In the genomic region with DNA sequence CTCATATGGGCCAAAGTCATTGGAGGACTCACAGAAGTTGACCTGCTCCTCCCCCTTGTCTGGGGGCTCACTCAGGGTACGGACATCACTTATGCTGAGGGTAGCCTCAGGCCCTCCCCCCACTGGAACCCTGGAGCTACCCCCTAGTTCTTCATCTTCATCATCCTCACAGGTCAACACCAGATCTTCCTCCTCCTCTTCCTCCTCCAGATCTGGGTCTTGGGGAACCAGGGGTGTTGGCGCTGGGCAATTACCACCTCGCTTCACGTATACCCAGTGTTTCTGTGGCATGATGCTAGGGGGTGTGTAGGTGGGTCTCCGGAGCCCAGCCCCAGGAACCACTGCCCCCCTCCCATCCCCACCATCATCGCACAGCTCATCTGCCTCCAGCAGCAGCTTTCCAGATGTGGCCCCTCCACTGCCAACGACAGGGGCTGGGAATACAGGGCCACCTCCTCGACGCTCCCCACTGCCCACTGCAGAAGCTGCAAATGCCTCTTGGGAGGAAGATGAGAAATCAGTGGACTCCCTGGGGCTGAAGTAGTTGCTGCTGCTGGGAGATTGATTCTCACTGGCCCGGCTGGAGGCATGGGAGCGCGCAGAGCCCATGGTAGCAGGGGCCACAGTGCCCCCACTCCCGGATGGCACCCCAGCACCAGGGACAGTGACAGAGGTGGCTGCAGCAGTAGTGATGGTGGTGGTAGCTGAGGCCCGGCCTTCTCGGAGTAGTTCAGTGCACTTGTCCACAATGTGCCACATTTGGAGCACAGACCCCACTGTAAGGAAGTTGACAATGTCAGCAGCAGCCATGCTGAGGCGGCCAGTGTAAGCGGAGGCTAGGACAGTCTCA, we compare ENCODE assay signal across 11 cellular contexts. TPM values are rescaled to one million over a fixed set of nuclear protein-coding genes. Genes with fewer than 3 reads are reported as not detected.
DNase-seq lines count a peak whose midpoint lies in the region; ATAC-seq and TF ChIP-seq lines count a peak whose summit lies in the region.
"Had no signal": no experiment of that assay in that cellular context is flagged by ENCODE, and none has a peak within 500 bp of the region (broad histone marks: within the 10 kb centered on the region; RNA-seq: fewer than 3 reads in every experiment).

No MANE protein-coding gene starts in this region.

- 86 to 89% methylated on average over 17 of the region's 17 CpGs for WGBS in heart right ventricle, 2 donors

- POLR2A ChIA-PET in naive thymus-derived CD8-positive, alpha-beta T cell (lab: Charles Lee), result interaction anchor here (0.6 to 5.3 kb wide), 9 partner anchors 9 to 110 kb away, joined by 3 to 141 read pairs (median 4); partner anchors contain the start of genes PFDN6, RPS18, VPS52 and WDR46

- ATAC-seq in heart right ventricle, result no peak
- no peak for ATAC-seq in Right ventricle myocardium inferior
- ATAC-seq in activated naive CD4-positive, alpha-beta T cell treated with anti-CD3 and anti-CD28 coated beads, Interleukin-2, amount 50 U/mL, for 72 hours, result no peak
- ATAC-seq in naive thymus-derived CD8-positive, alpha-beta T cell, result no peak
- ATAC-seq in GM18511 (IDR thresholded peaks at IDR 0.05; ENCODE audit: unreplicated experiment), result no peak

- H3K27ac Mint-ChIP-seq in activated naive CD4-positive, alpha-beta T cell treated with anti-CD3 and anti-CD28 coated beads, Interleukin-2, amount 50 U/mL, for 72 hours, result peak overlapping the region; percentile 84 to 98
- H3K27ac Mint-ChIP-seq in naive thymus-derived CD8-positive, alpha-beta T cell, result peak overlapping the region; percentile 83 to 100 (median 98)
- H3K27ac Mint-ChIP-seq in type B pancreatic cell, result peak overlapping the region; percentile 93

- DNase-seq in heart right ventricle (no peak), Right ventricle myocardium inferior (ENCODE audit: missing footprints) (no peak), type B pancreatic cell (ENCODE audit: extremely low spot score, unreplicated experiment) (no peak), HUDEP-2 (lab: John Stamatoyannopoulos, UW; ENCODE audit: unreplicated experiment in 76 of 76) (no peak), AG08396 (ENCODE audit: low spot score) (no peak)
- DNase-seq in activated naive CD4-positive, alpha-beta T cell treated with anti-CD3 and anti-CD28 coated beads, Interleukin-2, amount 50 U/mL, for 72 hours (ENCODE audit: low spot score in 2 of 2), result no peak
- no peak for DNase-seq in naive thymus-derived CD8-positive, alpha-beta T cell
- DNase-seq: KBM-7, NCI-H2171 treated with DMSO at 0.1 percent for 48 hours had no signal

- no peaks in the 10 kb centered on the region for H3K27me3 ChIP-seq in heart right ventricle

- no peaks in the 10 kb centered on the region for H3K9me3 ChIP-seq in heart right ventricle

- H3K9me3 Mint-ChIP-seq in activated naive CD4-positive, alpha-beta T cell treated with anti-CD3 and anti-CD28 coated beads, Interleukin-2, amount 50 U/mL, for 72 hours, result no peaks in the 10 kb centered on the region
- no peaks in the 10 kb centered on the region for H3K9me3 Mint-ChIP-seq in naive thymus-derived CD8-positive, alpha-beta T cell
- H3K9me3 Mint-ChIP-seq in type B pancreatic cell, result no peaks in the 10 kb centered on the region

- peaks cover 29 to 85% (median 80%) of the 10 kb centered on the region in 4 donors for H3K4me1 Mint-ChIP-seq in naive thymus-derived CD8-positive, alpha-beta T cell
- peaks cover 53% of the 10 kb centered on the region for H3K4me1 Mint-ChIP-seq in type B pancreatic cell (ENCODE audit: unreplicated experiment)

- H3K27ac ChIP-seq in heart right ventricle, result peak overlapping the region in 6 of 10 donors; percentile 42 to 99 (median 98)

- intact Hi-C loops in heart right ventricle (cut with DNase I), result loop anchor here in 5 of 10 donors (2.0 to 10.0 kb wide), 3 partner anchors 17 to 99 kb away; partner anchors contain the start of genes CUTA (in 2 of the 5), PHF1 (in 2 of the 5), RGL2 (in 2 of the 5) and RPS18 (in 1 of the 5)
- intact Hi-C loops in Right ventricle myocardium inferior (cut with DNase I), result loop anchor here (2.0 kb wide), 2 partner anchors 17 to 43 kb away; partner anchors contain the start of genes RGL2 and RPS18

- H3K4me3 Mint-ChIP-seq in naive thymus-derived CD8-positive, alpha-beta T cell, result peak overlapping the region; percentile 70 to 100 (median 98)
- peak overlapping the region; percentile 100 for H3K4me3 Mint-ChIP-seq in type B pancreatic cell

- no peaks in the 10 kb centered on the region for H3K27me3 Mint-ChIP-seq in naive thymus-derived CD8-positive, alpha-beta T cell
- peaks cover 5% of the 10 kb centered on the region for H3K27me3 Mint-ChIP-seq in type B pancreatic cell

- peaks cover 34 to 59% of the 10 kb centered on the region in 2 donors for H3K36me3 Mint-ChIP-seq in activated naive CD4-positive, alpha-beta T cell treated with anti-CD3 and anti-CD28 coated beads, Interleukin-2, amount 50 U/mL, for 72 hours
- peaks cover 0 to 42% (median 18%) of the 10 kb centered on the region in 3 donors for H3K36me3 Mint-ChIP-seq in naive thymus-derived CD8-positive, alpha-beta T cell
- peaks cover 9% of the 10 kb centered on the region for H3K36me3 Mint-ChIP-seq in type B pancreatic cell

- no peak overlapping the region for H3K4me3 ChIP-seq in heart right ventricle
- H3K4me3 ChIP-seq: lung had no signal

- TF ChIP-seq CTCF in heart right ventricle (IDR thresholded peaks at IDR 0.05), result no peak
- no peak for TF ChIP-seq CTCF in type B pancreatic cell (conservative IDR thresholded peaks at IDR 0.05)

- H3K4me1 ChIP-seq in heart right ventricle, result peaks cover 13 to 75% (median 66%) of the 10 kb centered on the region in 9 donors

- H3K36me3 ChIP-seq in heart right ventricle, result peaks cover 0 to 46% (median 19%) of the 10 kb centered on the region in 9 donors

RNA-seq across cellular contexts. Expression of gene ZBTB22, which starts 1.6 kb away (rescaled TPM):
- 10 to 100 TPM; 11.7 to 19.8 (median 14.3) TPM for total RNA-seq in heart right ventricle
- polyA plus RNA-seq in heart right ventricle, result 10 to 100 TPM in 1 of 2 donors, 1 to 10 TPM in 1; 4.7 to 10.6 TPM
- total RNA-seq in Right ventricle myocardium inferior, result 10.8 TPM
- total RNA-seq in activated naive CD4-positive, alpha-beta T cell treated with anti-CD3 and anti-CD28 coated beads, Interleukin-2, amount 50 U/mL, for 72 hours, result 10 to 100 TPM; 12.2 to 18.2 TPM
- total RNA-seq in naive thymus-derived CD8-positive, alpha-beta T cell, result 10 to 100 TPM; 29.7 to 33.6 TPM
- 10 to 100 TPM; 10.4 to 13.4 (median 10.7) TPM for polyA plus RNA-seq in naive thymus-derived CD8-positive, alpha-beta T cell
- 21.1 and 22.2 TPM in 2 replicates for total RNA-seq in type B pancreatic cell (ENCODE audit: low replicate concordance)

RNA-seq across cellular contexts. Expression of gene TAPBP, which starts 2.1 kb away (rescaled TPM):
- total RNA-seq in heart right ventricle (100 to 1,000 TPM in 2 of 10 donors, 10 to 100 TPM in 8; 71.9 to 242 (median 86.7) TPM), Right ventricle myocardium inferior (82.3 TPM), type B pancreatic cell (ENCODE audit: low replicate concordance) (71.4 and 93.5 TPM in 2 replicates)
- polyA plus RNA-seq in heart right ventricle, result 10 to 100 TPM; 20.6 to 49.7 TPM
- 100 to 1,000 TPM; 143 to 216 TPM for total RNA-seq in activated naive CD4-positive, alpha-beta T cell treated with anti-CD3 and anti-CD28 coated beads, Interleukin-2, amount 50 U/mL, for 72 hours
- 100 to 1,000 TPM; 212 to 215 TPM for total RNA-seq in naive thymus-derived CD8-positive, alpha-beta T cell
- polyA plus RNA-seq in naive thymus-derived CD8-positive, alpha-beta T cell, result 100 to 1,000 TPM; 259 to 372 (median 327) TPM

RNA-seq across cellular contexts. Expression of gene DAXX, which starts 6.8 kb away (rescaled TPM):
- 10 to 100 TPM; 10.3 to 24.0 (median 15.9) TPM for total RNA-seq in heart right ventricle
- polyA plus RNA-seq in heart right ventricle, result 10 to 100 TPM; 15.7 to 24.8 TPM
- 22.4 TPM for total RNA-seq in Right ventricle myocardium inferior
- total RNA-seq in activated naive CD4-positive, alpha-beta T cell treated with anti-CD3 and anti-CD28 coated beads, Interleukin-2, amount 50 U/mL, for 72 hours, result 10 to 100 TPM; 68.4 to 72.8 TPM
- 10 to 100 TPM; 88.0 to 88.1 TPM for total RNA-seq in naive thymus-derived CD8-positive, alpha-beta T cell
- 100 to 1,000 TPM in 1 of 3 donors, 10 to 100 TPM in 2; 77.5 to 132 (median 86.5) TPM for polyA plus RNA-seq in naive thymus-derived CD8-positive, alpha-beta T cell
- total RNA-seq in type B pancreatic cell (ENCODE audit: low replicate concordance), result 43.6 and 47.0 TPM in 2 replicates

RNA-seq across cellular contexts. Expression of gene RGL2, which starts 17.2 kb away (rescaled TPM):
- total RNA-seq in heart right ventricle (10 to 100 TPM; 40.7 to 79.8 (median 50.4) TPM), Right ventricle myocardium inferior (64.5 TPM), type B pancreatic cell (ENCODE audit: low replicate concordance) (128 and 176 TPM in 2 replicates)
- polyA plus RNA-seq in heart right ventricle, result 10 to 100 TPM; 51.8 to 68.4 TPM
- 100 to 1,000 TPM in 1 of 2 donors, 10 to 100 TPM in 1; 24.5 to 136 TPM for total RNA-seq in activated naive CD4-positive, alpha-beta T cell treated with anti-CD3 and anti-CD28 coated beads, Interleukin-2, amount 50 U/mL, for 72 hours
- 10 to 100 TPM; 60.3 to 66.4 TPM for total RNA-seq in naive thymus-derived CD8-positive, alpha-beta T cell
- polyA plus RNA-seq in naive thymus-derived CD8-positive, alpha-beta T cell, result 1 to 10 TPM; 5.3 to 9.9 (median 7.0) TPM

RNA-seq across cellular contexts. Expression of gene PFDN6, which starts 26.6 kb away (rescaled TPM):
- total RNA-seq in heart right ventricle (10 to 100 TPM; 31.7 to 58.3 (median 40.2) TPM), Right ventricle myocardium inferior (57.8 TPM), type B pancreatic cell (ENCODE audit: low replicate concordance) (52.9 and 54.5 TPM in 2 replicates)
- polyA plus RNA-seq in heart right ventricle, result 100 to 1,000 TPM; 248 to 448 TPM
- total RNA-seq in activated naive CD4-positive, alpha-beta T cell treated with anti-CD3 and anti-CD28 coated beads, Interleukin-2, amount 50 U/mL, for 72 hours, result 100 to 1,000 TPM in 1 of 2 donors, 10 to 100 TPM in 1; 92.9 to 103 TPM
- total RNA-seq in naive thymus-derived CD8-positive, alpha-beta T cell, result 10 to 100 TPM; 30.4 to 36.6 TPM
- 10 to 100 TPM; 33.4 to 38.2 (median 35.5) TPM for polyA plus RNA-seq in naive thymus-derived CD8-positive, alpha-beta T cell
